Comparison of ENCODE assay signal across 9 cellular contexts in genomic region chr11:46345881-46346484, GRCh38. TPM values are rescaled to one million over a fixed set of nuclear protein-coding genes. Genes with fewer than 3 reads are reported as not detected.
DNase-seq lines count a peak whose midpoint lies in the region; ATAC-seq, FAIRE-seq and TF ChIP-seq lines count a peak whose summit lies in the region.
"Had no signal": no experiment of that assay in that cellular context is flagged by ENCODE, and none has a peak within 500 bp of the region (broad histone marks: within the 10 kb centered on the region; RNA-seq: fewer than 3 reads in every experiment).

No MANE protein-coding gene starts in this region.

- no peak for ATAC-seq in T-cell (replicated peaks in 1 of 4)
- ATAC-seq in aorta (ENCODE audit: low FRiP score), result no peak
- ATAC-seq in GM21423 (IDR thresholded peaks at IDR 0.05; ENCODE audit: unreplicated experiment), result no peak

- peak overlapping the region; percentile 81 to 85 (median 83) for H3K4me3 Mint-ChIP-seq in T-cell

- H3K36me3 Mint-ChIP-seq in T-cell, result no peaks in the 10 kb centered on the region

- intact Hi-C loops in aorta (cut with DNase I), result no loop called here

- H3K27me3 ChIP-seq in skeletal muscle tissue (ENCODE audit: control insufficient read depth in 3 of 3, insufficient read depth in 3 of 3, low read length in 3 of 3) (no peaks in the 10 kb centered on the region), aorta (ENCODE audit: control insufficient read depth in 1 of 2, insufficient read depth in 2 of 2, low read length in 1 of 2) (no peaks in the 10 kb centered on the region)

- CTCF ChIA-PET in T-cell (lab: Charles Lee), result interaction anchor here in 1 of 2 donors (0.6 kb wide), 1 partner anchor 11 kb away, joined by 3 read pairs; no protein-coding TSS in a partner anchor

- 90 to 91% methylated on average over 10 of the region's 10 CpGs for WGBS in aorta, 2 donors

- no peaks in the 10 kb centered on the region for H3K27me3 Mint-ChIP-seq in T-cell

- peak overlapping the region; percentile 88 for H3K27ac Mint-ChIP-seq in T-cell

- H3K4me3 ChIP-seq in skeletal muscle tissue (ENCODE audit: low read length in 3 of 3), result peak overlapping the region; percentile 63 to 70 (median 64)
- no peak overlapping the region for H3K4me3 ChIP-seq in aorta (ENCODE audit: low read length in 2 of 2)

- H3K4me1 ChIP-seq in skeletal muscle tissue (ENCODE audit: control insufficient read depth in 3 of 3, insufficient read depth in 3 of 3, low read length in 3 of 3) (peaks cover 23 to 45% (median 37%) of the 10 kb centered on the region in 3 donors), aorta (ENCODE audit: control insufficient read depth in 1 of 2, insufficient read depth in 2 of 2, low read length in 2 of 2) (peaks cover 0 to 2% of the 10 kb centered on the region in 2 donors)

- H3K9me3 ChIP-seq in skeletal muscle tissue (ENCODE audit: control insufficient read depth in 3 of 3, low read length in 3 of 3) (no peaks in the 10 kb centered on the region), aorta (ENCODE audit: control insufficient read depth, low read length) (no peaks in the 10 kb centered on the region)

- peaks cover 81 to 87% (median 87%) of the 10 kb centered on the region in 3 donors for H3K4me1 Mint-ChIP-seq in T-cell

- H3K27ac ChIP-seq in epithelial cell of prostate (peak overlapping the region; percentile 80), skeletal muscle tissue (ENCODE audit: low read depth, low read length) (no peak overlapping the region), aorta (ENCODE audit: low read depth in 1 of 2, low read length in 2 of 2) (no peak overlapping the region)
- H3K27ac ChIP-seq: SK-N-MC had no signal

- no peak for DNase-seq in GM12892 (ENCODE audit: insufficient read length)
- peak in 1 of 34 experiments; percentile 31 for DNase-seq in T-cell
- no peak for DNase-seq in epithelial cell of prostate (ENCODE audit: low read depth, low spot score)
- DNase-seq in NCI-H226, result no peak
- DNase-seq in aorta, result no peak
- DNase-seq in A172 (ENCODE audit: low spot score), result no peak

- peak; percentile 46 for FAIRE-seq in GM12892 (lab: Jason Lieb, UNC)

- H3K36me3 ChIP-seq in skeletal muscle tissue (ENCODE audit: control insufficient read depth in 3 of 3, insufficient read depth in 3 of 3, low read length in 3 of 3), result no peaks in the 10 kb centered on the region
- H3K36me3 ChIP-seq in aorta (ENCODE audit: control insufficient read depth in 1 of 2, insufficient read depth in 2 of 2, low read length in 1 of 2), result no peaks in the 10 kb centered on the region

- POLR2A ChIA-PET in T-cell (lab: Charles Lee), result interaction anchor here in 1 of 2 donors (1.0 to 1.1 kb wide), 2 partner anchors 12 to 13 kb away, joined by 3 read pairs; no protein-coding TSS in a partner anchor

- H3K9me3 Mint-ChIP-seq in T-cell, result no peaks in the 10 kb centered on the region

- H3K9ac ChIP-seq in skeletal muscle tissue (ENCODE audit: low read depth in 1 of 3, low read length in 3 of 3), result peak overlapping the region in 2 of 3 donors; percentile 21 to 45

- TF ChIP-seq POLR2A in GM12892 (IDR thresholded peaks at IDR 0.05; ENCODE audit: low read depth, low read length), result no peak

RNA-seq across cellular contexts. Expression of gene DGKZ, which starts 1.3 kb away (rescaled TPM):
- 11.6 TPM for polyA plus RNA-seq in GM12892 (2012; ENCODE audit: missing spikeins)
- 100 to 1,000 TPM; 235 to 318 (median 251) TPM for total RNA-seq in T-cell
- total RNA-seq in skeletal muscle tissue, result 22.4 TPM
- 10 to 100 TPM; 36.1 to 61.1 TPM for total RNA-seq in aorta
- polyA plus RNA-seq in aorta, result 10 to 100 TPM; 15.8 to 33.4 TPM
- total RNA-seq in A172 (2014; rRNA removed; shearing (Covaris generic)), result 88.1 and 89.0 TPM in 2 replicates

RNA-seq across cellular contexts. Expression of gene MDK, which starts 35.5 kb away (rescaled TPM):
- 6.6 TPM for polyA plus RNA-seq in GM12892 (2012; ENCODE audit: missing spikeins)
- total RNA-seq in T-cell, result 1 to 10 TPM; 5.8 to 8.6 (median 8.3) TPM
- 28.2 TPM for total RNA-seq in skeletal muscle tissue
- total RNA-seq in aorta, result 10 to 100 TPM; 11.8 to 23.4 TPM
- 10 to 100 TPM; 15.8 to 40.3 TPM for polyA plus RNA-seq in aorta
- total RNA-seq in A172 (2014; rRNA removed; shearing (Covaris generic)), result 8.9 and 13.3 TPM in 2 replicates

RNA-seq across cellular contexts. Expression of gene CHRM4, which starts 45.6 kb away (rescaled TPM):
- polyA plus RNA-seq in GM12892 (2012; ENCODE audit: missing spikeins), result not detected
- 1 to 10 TPM in 2 of 5 donors, under 1 TPM in 2, not detected in 1; 0.18 to 3.9 (median 1.5) TPM for total RNA-seq in T-cell
- total RNA-seq in skeletal muscle tissue, result not detected
- under 1 TPM in 1 of 2 donors, not detected in 1; 0.29 TPM for total RNA-seq in aorta
- 1 to 10 TPM in 1 of 2 donors, under 1 TPM in 1; 0.28 to 1.9 TPM for polyA plus RNA-seq in aorta
- total RNA-seq in A172 (2014; rRNA removed; shearing (Covaris generic)), result 4.0 and 5.5 TPM in 2 replicates

Comparison
In these comparisons a context has a peak if more than half of its experiments do, and no peak if none do; other contexts are left out.
1. H3K4me3 ChIP-seq: peak in skeletal muscle tissue (3 of 3); none in aorta (0 of 2).